ENCODE assay signal across 25 cellular contexts in the genomic region with DNA sequence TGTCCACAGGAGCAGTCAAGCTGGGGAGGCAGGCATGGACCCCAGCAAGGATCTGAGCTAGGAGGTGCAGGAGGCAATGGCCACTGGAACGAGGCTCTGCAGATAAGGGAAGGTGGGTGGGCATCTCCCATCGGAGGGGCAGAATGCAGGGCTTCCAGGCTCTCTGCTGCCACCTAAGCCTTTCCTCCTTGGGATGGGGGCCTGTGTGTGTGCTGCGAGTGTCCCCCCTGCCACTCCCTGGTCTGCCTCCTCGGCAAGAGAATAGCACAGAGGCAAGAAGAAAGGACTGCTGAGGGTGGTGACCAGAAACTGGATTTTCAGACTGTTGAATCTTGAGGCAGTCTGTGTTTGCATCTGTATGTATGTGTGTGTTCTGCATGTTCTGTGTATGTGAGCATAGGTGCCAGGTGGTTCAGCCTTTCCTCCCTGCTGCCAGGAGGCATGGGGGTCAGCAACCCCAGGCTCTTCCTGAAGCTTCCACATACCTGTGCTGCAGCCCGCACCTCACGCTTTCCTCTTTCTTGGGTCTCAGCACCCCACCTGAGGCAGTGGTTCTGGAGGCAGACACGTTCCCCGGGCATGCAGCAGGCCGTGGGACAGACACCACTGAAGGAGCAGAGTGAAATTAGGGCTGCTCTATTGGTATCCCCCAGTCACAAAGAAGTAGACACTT.
DNase-seq lines count a peak whose midpoint lies in the region; ATAC-seq and TF ChIP-seq lines count a peak whose summit lies in the region.
"Had no signal": no experiment of that assay in that cellular context is flagged by ENCODE, and none has a peak within 500 bp of the region (broad histone marks: within the 10 kb centered on the region; RNA-seq: fewer than 3 reads in every experiment).

No MANE protein-coding gene starts in this region.

- H3K56ac ChIP-seq in IMR-90 (ENCODE audit: extremely low read depth, insufficient read depth, low read length): no peak overlapping the region

- BruUV-seq in IMR-90 (replicated peaks; lab: Mats Ljungman, UMichigan): no TSS peak

- H3K23ac ChIP-seq in IMR-90 (ENCODE audit: low read depth, low read length): no peak overlapping the region

- no peaks in the 10 kb centered on the region for H3K27me3 Mint-ChIP-seq in activated CD8-positive, alpha-beta T cell treated with anti-CD3 and anti-CD28 coated beads, Interleukin-2, amount 10 ng/mL, durations not matched to agents 7 days and 5 days (ENCODE audit: low read depth)
- no peaks in the 10 kb centered on the region for H3K27me3 Mint-ChIP-seq in activated CD8-positive, alpha-beta T cell treated with anti-CD3 and anti-CD28 coated beads for 36 hours
- H3K27me3 Mint-ChIP-seq in endodermal cell (ENCODE audit: insufficient read depth): no peaks in the 10 kb centered on the region
- H3K27me3 Mint-ChIP-seq in osteocyte (ENCODE audit: unreplicated experiment): no peaks in the 10 kb centered on the region

- no peak for TF ChIP-seq CTCF in activated CD8-positive, alpha-beta T cell treated with anti-CD3 and anti-CD28 coated beads for 36 hours (IDR thresholded peaks at IDR 0.05)
- TF ChIP-seq CTCF in IMR-90 (conservative IDR thresholded peaks at IDR 0.05; ENCODE audit: low read depth, low read length) (no peak), endodermal cell (conservative IDR thresholded peaks at IDR 0.05) (no peak), osteocyte (IDR thresholded peaks at IDR 0.05) (no peak)

- H3K9me3 Mint-ChIP-seq in activated CD8-positive, alpha-beta T cell treated with anti-CD3 and anti-CD28 coated beads, Interleukin-2, amount 10 ng/mL, durations not matched to agents 7 days and 5 days (ENCODE audit: insufficient read depth): no peaks in the 10 kb centered on the region
- H3K9me3 Mint-ChIP-seq in activated CD8-positive, alpha-beta T cell treated with anti-CD3 and anti-CD28 coated beads for 36 hours: no peaks in the 10 kb centered on the region
- H3K9me3 Mint-ChIP-seq in endodermal cell (no peaks in the 10 kb centered on the region), osteocyte (ENCODE audit: unreplicated experiment) (no peaks in the 10 kb centered on the region)

- H2BK15ac ChIP-seq in IMR-90 (ENCODE audit: low read depth, low read length): no peak overlapping the region

- peaks cover 0 to 15% of the 10 kb centered on the region in 2 experiments; a peak in 2 of 4 replicates for H3K79me1 ChIP-seq in IMR-90 (ENCODE audit: low read depth in 1 of 2, low read length in 2 of 2)

- H2AK5ac ChIP-seq in IMR-90 (ENCODE audit: low read depth, low read length): no peak overlapping the region

- H3K27ac ChIP-seq in IMR-90 (ENCODE audit: insufficient read depth, low read length): peak overlapping the region; percentile 18; the same call in 1 of the 2 replicates
- no peak overlapping the region for H3K27ac ChIP-seq in endodermal cell (ENCODE audit: low read depth, low read length)
- H3K27ac ChIP-seq: 22Rv1, SJSA1 had no signal

- H3K9ac ChIP-seq in IMR-90 (ENCODE audit: low read depth, low read length) (no peak overlapping the region; the same call in 1 of the 2 replicates), endodermal cell (ENCODE audit: extremely low read depth, low read length, poor library complexity, severe bottlenecking) (no peak overlapping the region)

- no peak overlapping the region for H2BK5ac ChIP-seq in IMR-90 (ENCODE audit: low read depth, low read length, poor library complexity, severe bottlenecking)

- intact Hi-C loops in activated CD8-positive, alpha-beta T cell treated with anti-CD3 and anti-CD28 coated beads for 36 hours (cut with micrococcal nuclease): no loop called here
- intact Hi-C loops in IMR-90 (cut with micrococcal nuclease): no loop called here

- no peak overlapping the region for H3K4me3 ChIP-seq in IMR-90 (ENCODE audit: insufficient read depth, low read depth, low read length)
- no peak overlapping the region for H3K4me3 ChIP-seq in endodermal cell (ENCODE audit: low read length)
- H3K4me3 ChIP-seq: MG63, SJSA1 had no signal

- H2AFZ ChIP-seq in IMR-90 (replicated peaks; ENCODE audit: low read length, poor library complexity): no peak overlapping the region

- dilution Hi-C loops in IMR-90 (cut with HindIII; ENCODE audit: low sequenced_read_pairs, unreplicated experiment): no loop called here

- in situ Hi-C loops in IMR-90 (cut with MboI; ENCODE audit: low sequenced_read_pairs): no loop called here

- H4K20me1 ChIP-seq in IMR-90 (ENCODE audit: insufficient read depth, low read length): no peaks in the 10 kb centered on the region

- 95% methylated on average over 4 of the region's 9 CpGs; no CpG with 5 or more reads in 1 of the 2 experiments for WGBS in IMR-90 (ENCODE audit: extremely low coverage in 2 of 2, insufficient read length in 1 of 2), 2 experiments
- WGBS in endodermal cell (ENCODE audit: insufficient coverage in 1 of 2, insufficient read length in 1 of 2), 2 experiments: 87 to 95% methylated on average over 6 to 9 of the region's 9 CpGs

- peaks cover 10% of the 10 kb centered on the region for H3K4me1 Mint-ChIP-seq in activated CD8-positive, alpha-beta T cell treated with anti-CD3 and anti-CD28 coated beads, Interleukin-2, amount 10 ng/mL, durations not matched to agents 7 days and 5 days (ENCODE audit: low read depth)
- H3K4me1 Mint-ChIP-seq in activated CD8-positive, alpha-beta T cell treated with anti-CD3 and anti-CD28 coated beads for 36 hours (ENCODE audit: low read depth): no peaks in the 10 kb centered on the region
- H3K4me1 Mint-ChIP-seq in endodermal cell (peaks cover 4% of the 10 kb centered on the region), osteocyte (ENCODE audit: unreplicated experiment) (no peaks in the 10 kb centered on the region)

- no peak overlapping the region for H3K27ac Mint-ChIP-seq in activated CD8-positive, alpha-beta T cell treated with anti-CD3 and anti-CD28 coated beads, Interleukin-2, amount 10 ng/mL, durations not matched to agents 7 days and 5 days
- no peak overlapping the region for H3K27ac Mint-ChIP-seq in activated CD8-positive, alpha-beta T cell treated with anti-CD3 and anti-CD28 coated beads for 36 hours
- H3K27ac Mint-ChIP-seq in endodermal cell (no peak overlapping the region), osteocyte (ENCODE audit: unreplicated experiment) (no peak overlapping the region)

- no peak for TF ChIP-seq POLR2A in IMR-90 (IDR thresholded peaks at IDR 0.05; ENCODE audit: low read depth, low read length)

- POLR2A ChIA-PET in activated CD8-positive, alpha-beta T cell treated with anti-CD3 and anti-CD28 coated beads, Interleukin-2, amount 10 ng/mL, durations not matched to agents 7 days and 5 days (lab: Charles Lee): no interaction called here
- POLR2A ChIA-PET in activated CD8-positive, alpha-beta T cell treated with anti-CD3 and anti-CD28 coated beads for 36 hours (lab: Charles Lee): no interaction called here
- POLR2A ChIA-PET in IMR-90 (lab: Charles Lee; ENCODE audit: unreplicated experiment): no interaction called here

- TF ChIP-seq RAD21 in IMR-90 (IDR thresholded peaks at IDR 0.05; ENCODE audit: low read length): no peak

- peak; percentile 13 for DNase-seq in activated CD8-positive, alpha-beta T cell treated with anti-CD3 and anti-CD28 coated beads, Interleukin-2, amount 10 ng/mL, durations not matched to agents 7 days and 5 days
- no peak for DNase-seq in activated CD8-positive, alpha-beta T cell treated with anti-CD3 and anti-CD28 coated beads for 36 hours
- DNase-seq in IMR-90 (no peak), endodermal cell (peak; percentile 26), osteocyte (ENCODE audit: extremely low spot score, unreplicated experiment) (peak; percentile 64), NCI-H510A treated with DMSO at 0.1 percent for 48 hours (lab: John Stamatoyannopoulos, UW) (no peak), SW 1271 (lab: John Stamatoyannopoulos, UW) (no peak), GF-D8 (lab: John Stamatoyannopoulos, UW) (no peak)
- DNase-seq: ACHN; Calu3; DND-41; KBM-7; MG63; NCI-H1105 treated with DMSO at 0.1 percent for 48 hours; NCI-H146; NCI-H1930; NCI-H2107; NCI-H524 treated with DMSO at 0.1 percent for 48 hours; NCI-H774; NK-92 treated with Interleukin-12 subunit alpha and Interleukin-12 subunit beta, amount 100 ng/mL, for 24 hours; PC-3; Right ventricle myocardium superior had no signal

- no peak overlapping the region for H2BK20ac ChIP-seq in IMR-90 (ENCODE audit: low read depth, low read length)

- no peak overlapping the region for H4K5ac ChIP-seq in IMR-90 (ENCODE audit: low read depth, low read length)

- no peak for ATAC-seq in activated CD8-positive, alpha-beta T cell treated with anti-CD3 and anti-CD28 coated beads, Interleukin-2, amount 10 ng/mL, durations not matched to agents 7 days and 5 days
- ATAC-seq in activated CD8-positive, alpha-beta T cell treated with anti-CD3 and anti-CD28 coated beads for 36 hours: no peak
- no peak for ATAC-seq in IMR-90 (ENCODE audit: low read depth)
- ATAC-seq: HCT116, PC-3 had no signal

- H2AK9ac ChIP-seq in IMR-90 (replicated peaks; ENCODE audit: low read depth, low read length, poor library complexity): no peak overlapping the region

- no peak overlapping the region for H3K4ac ChIP-seq in IMR-90 (ENCODE audit: low read depth, low read length)

- H3K4me1 ChIP-seq in IMR-90 (ENCODE audit: control insufficient read depth, insufficient read depth, low read length): peaks cover 19% of the 10 kb centered on the region
- no peaks in the 10 kb centered on the region for H3K4me1 ChIP-seq in endodermal cell (ENCODE audit: control insufficient read depth, insufficient read depth, low read length)
- H3K4me1 ChIP-seq: SJSA1 had no signal

- H3K9me3 ChIP-seq in IMR-90 (ENCODE audit: control insufficient read depth, insufficient read depth, low read length): no peaks in the 10 kb centered on the region
- no peaks in the 10 kb centered on the region for H3K9me3 ChIP-seq in endodermal cell (ENCODE audit: control insufficient read depth, low read length)
- H3K9me3 ChIP-seq: MG63, SJSA1 had no signal

- H3K9me1 ChIP-seq in IMR-90 (ENCODE audit: insufficient read depth, low read length): peaks cover 15% of the 10 kb centered on the region

- no peak overlapping the region for H2BK120ac ChIP-seq in IMR-90 (ENCODE audit: low read depth, low read length)

- H3K36me3 ChIP-seq in IMR-90 (ENCODE audit: control insufficient read depth, insufficient read depth, low read length) (peaks cover 86% of the 10 kb centered on the region), endodermal cell (ENCODE audit: control insufficient read depth, insufficient read depth, low read length) (no peaks in the 10 kb centered on the region)

- H4K91ac ChIP-seq in IMR-90 (ENCODE audit: insufficient read depth, low read depth, low read length): no peak overlapping the region

- no peak overlapping the region for H3K4me3 Mint-ChIP-seq in activated CD8-positive, alpha-beta T cell treated with anti-CD3 and anti-CD28 coated beads, Interleukin-2, amount 10 ng/mL, durations not matched to agents 7 days and 5 days
- no peak overlapping the region for H3K4me3 Mint-ChIP-seq in activated CD8-positive, alpha-beta T cell treated with anti-CD3 and anti-CD28 coated beads for 36 hours
- H3K4me3 Mint-ChIP-seq in endodermal cell: no peak overlapping the region
- H3K4me3 Mint-ChIP-seq in osteocyte (ENCODE audit: unreplicated experiment): no peak overlapping the region

- CTCF ChIA-PET in activated CD8-positive, alpha-beta T cell treated with anti-CD3 and anti-CD28 coated beads, Interleukin-2, amount 10 ng/mL, durations not matched to agents 7 days and 5 days (lab: Charles Lee): no interaction called here
- CTCF ChIA-PET in activated CD8-positive, alpha-beta T cell treated with anti-CD3 and anti-CD28 coated beads for 36 hours (lab: Charles Lee): no interaction called here
- CTCF ChIA-PET in IMR-90 (lab: Yijun Ruan, JAX): no interaction called here

- no peak overlapping the region for H3K4me2 ChIP-seq in IMR-90 (ENCODE audit: low read depth, low read length)

- H4K8ac ChIP-seq in IMR-90 (ENCODE audit: low read depth in 2 of 2, low read length in 2 of 2): no peak overlapping the region

- no peak overlapping the region for H3K14ac ChIP-seq in IMR-90 (replicated peaks; ENCODE audit: low read depth, low read length)

- no peaks in the 10 kb centered on the region for H3K36me3 Mint-ChIP-seq in activated CD8-positive, alpha-beta T cell treated with anti-CD3 and anti-CD28 coated beads, Interleukin-2, amount 10 ng/mL, durations not matched to agents 7 days and 5 days (ENCODE audit: low read depth)
- H3K36me3 Mint-ChIP-seq in activated CD8-positive, alpha-beta T cell treated with anti-CD3 and anti-CD28 coated beads for 36 hours (ENCODE audit: low read depth): no peaks in the 10 kb centered on the region
- H3K36me3 Mint-ChIP-seq in endodermal cell (ENCODE audit: low read depth) (no peaks in the 10 kb centered on the region), osteocyte (ENCODE audit: unreplicated experiment) (no peaks in the 10 kb centered on the region)

- H3K18ac ChIP-seq in IMR-90 (ENCODE audit: low read depth, low read length): no peak overlapping the region; the same call in 1 of the 2 replicates

- H3K27me3 ChIP-seq in IMR-90 (ENCODE audit: control insufficient read depth, insufficient read depth, low read length) (no peaks in the 10 kb centered on the region), endodermal cell (ENCODE audit: control insufficient read depth, insufficient read depth, low read length, poor library complexity, severe bottlenecking) (no peaks in the 10 kb centered on the region)
- H3K27me3 ChIP-seq: MG63, SJSA1 had no signal

Comparison
In these comparisons a context has a peak if more than half of its experiments do, and no peak if none do; other contexts are left out.
1. DNase-seq: peak in activated CD8-positive, alpha-beta T cell treated with anti-CD3 and anti-CD28 coated beads, Interleukin-2, amount 10 ng/mL, durations not matched to agents 7 days and 5 days (single experiment), endodermal cell (single experiment) and osteocyte (single experiment); none in activated CD8-positive, alpha-beta T cell treated with anti-CD3 and anti-CD28 coated beads for 36 hours (single experiment), IMR-90 (single experiment), NCI-H510A treated with DMSO at 0.1 percent for 48 hours (single experiment), SW 1271 (0 of 2) and GF-D8 (single experiment).